In genomic region chr15:91228391-91228790, GRCh38 we compare ENCODE assay signal across 21 cellular contexts.
DNase-seq lines count a peak whose midpoint lies in the region; ATAC-seq and TF ChIP-seq lines count a peak whose summit lies in the region.
"Had no signal": no experiment of that assay in that cellular context is flagged by ENCODE, and none has a peak within 500 bp of the region (broad histone marks: within the 10 kb centered on the region; RNA-seq: fewer than 3 reads in every experiment).

No MANE protein-coding gene starts in this region.

- no peak for TF ChIP-seq EP300 in tibial nerve (IDR thresholded peaks at IDR 0.05)

- H3K4me1 ChIP-seq in hepatocyte (ENCODE audit: insufficient read depth) (no peaks in the 10 kb centered on the region), tibial nerve (no peaks in the 10 kb centered on the region)
- H3K4me1 ChIP-seq: BLaER1 had no signal

- H3K27me3 ChIP-seq in hepatocyte (peaks cover 4% of the 10 kb centered on the region), tibial nerve (no peaks in the 10 kb centered on the region)
- H3K27me3 ChIP-seq: BLaER1 had no signal

- no peak overlapping the region for H3K4me2 ChIP-seq in hepatocyte
- H3K4me2 ChIP-seq: BLaER1, KMS-11 had no signal

- no peaks in the 10 kb centered on the region for H3K9me2 ChIP-seq in hepatocyte (replicated peaks; ENCODE audit: insufficient read depth)

- no peak for ATAC-seq in GM19452 (IDR thresholded peaks at IDR 0.05; ENCODE audit: unreplicated experiment)
- ATAC-seq: Panc1, T-cell had no signal

- no peaks in the 10 kb centered on the region for H3K79me2 ChIP-seq in hepatocyte

- H3K4me3 ChIP-seq in hepatocyte (no peak overlapping the region), tibial nerve (no peak overlapping the region)
- H3K4me3 ChIP-seq: BLaER1 had no signal

- H3K27ac ChIP-seq in hepatocyte (peak overlapping the region; percentile 58), tibial nerve (no peak overlapping the region)
- H3K27ac ChIP-seq: BLaER1, KMS-11, RWPE1 had no signal

- H4K20me1 ChIP-seq in hepatocyte (ENCODE audit: insufficient read depth, poor library complexity, severe bottlenecking) = no peaks in the 10 kb centered on the region
- H4K20me1 ChIP-seq: BLaER1 had no signal

- no peak overlapping the region for H2AFZ ChIP-seq in hepatocyte

- 84% methylated on average over 3 of the region's 3 CpGs for WGBS in hepatocyte (ENCODE audit: low lambda C conversion rate, missing lambda C conversion rate)
- 77 to 79% methylated on average over 3 of the region's 3 CpGs for WGBS in tibial nerve, 2 donors

- TF ChIP-seq CTCF in hepatocyte (IDR thresholded peaks at IDR 0.05; ENCODE audit: poor library complexity) (no peak), tibial nerve (IDR thresholded peaks at IDR 0.05) (no peak)

- H3K9me3 ChIP-seq in hepatocyte (ENCODE audit: low read depth) = no peaks in the 10 kb centered on the region
- H3K9me3 ChIP-seq in tibial nerve = no peaks in the 10 kb centered on the region
- H3K9me3 ChIP-seq: BLaER1 had no signal

- DNase-seq in NCI-H446 (lab: John Stamatoyannopoulos, UW) (peak; percentile 6 to 38), NCI-H446 treated with DMSO at 0.1 percent for 48 hours (lab: John Stamatoyannopoulos, UW) (no peak), NCI-H1417 treated with DMSO at 0.1 percent for 48 hours (lab: John Stamatoyannopoulos, UW) (peak; percentile 51), NCI-H526 (lab: John Stamatoyannopoulos, UW) (peak; percentile 60), hepatocyte (ENCODE audit: low spot score) (no peak), tibial nerve (ENCODE audit: low spot score in 2 of 2) (no peak), HUDEP-2 (lab: John Stamatoyannopoulos, UW; ENCODE audit: unreplicated experiment in 76 of 76) (no peak)
- DNase-seq: CD4-positive, CD25-positive, alpha-beta regulatory T cell; GDM1; MM.1S; NCI-H187; NCI-H2171; NCI-H226; NCI-H524; SHP77; T-cell had no signal

- H3K36me3 ChIP-seq in hepatocyte (replicated peaks; ENCODE audit: insufficient read depth, low read depth) (no peaks in the 10 kb centered on the region), tibial nerve (no peaks in the 10 kb centered on the region)
- H3K36me3 ChIP-seq: BLaER1 had no signal

- no peak for TF ChIP-seq POLR2A in tibial nerve (IDR thresholded peaks at IDR 0.05)

Comparison
In these comparisons a context has a peak if more than half of its experiments do, and no peak if none do; other contexts are left out.
1. DNase-seq: peak in NCI-H446 (2 of 2), NCI-H1417 treated with DMSO at 0.1 percent for 48 hours (single experiment) and NCI-H526 (2 of 2); none in NCI-H446 treated with DMSO at 0.1 percent for 48 hours (single experiment), hepatocyte (single experiment), tibial nerve (0 of 2) and HUDEP-2 (0 of 76).